Comparison of ENCODE assay signal across 19 cellular contexts in genomic region chr11:86370171-86370570, GRCh38. TPM values are rescaled to one million over a fixed set of nuclear protein-coding genes. Genes with fewer than 3 reads are reported as not detected.
"Had no signal": no experiment of that assay in that cellular context is flagged by ENCODE, and none has a peak within 500 bp of the region (broad histone marks: within the 10 kb centered on the region; RNA-seq: fewer than 3 reads in every experiment).

No MANE protein-coding gene starts in this region.

- H3K9me3 ChIP-seq: gastrocnemius medialis, heart left ventricle, left ventricle myocardium inferior, spleen had no signal

- H3K36me3 ChIP-seq: gastrocnemius medialis, heart left ventricle, left ventricle myocardium inferior, spleen had no signal

- H3K9ac ChIP-seq: parathyroid adenoma had no signal

- H3K79me2 ChIP-seq: parathyroid adenoma had no signal

- H2AFZ ChIP-seq: parathyroid adenoma had no signal

- DNase-seq: activated CD4-positive, alpha-beta T cell treated with anti-CD3 and anti-CD28 coated beads, Interleukin-2, amount 50 U/mL, for 1 hour; activated CD4-positive, CD25-positive, alpha-beta regulatory T cell; activated CD8-positive, alpha-beta memory T cell treated with anti-CD3 and anti-CD28 coated beads, Interleukin-2, amount 50 U/mL, for 4 hours; activated effector memory CD4-positive, alpha-beta T cell treated with anti-CD3 and anti-CD28 coated beads, Interleukin-2, amount 50 U/mL, for 16 hours; activated naive CD4-positive, alpha-beta T cell treated with anti-CD3 and anti-CD28 coated beads, Interleukin-2, amount 50 U/mL, for 16 hours; activated T-cell treated with anti-CD3 and anti-CD28 coated beads, Interleukin-2, amount 50 U/mL, for 4 hours; aorta; cortex of kidney; gastrocnemius medialis; heart left ventricle; left ventricle myocardium inferior; naive B cell; spleen; stimulated activated CD4-positive, alpha-beta T cell treated with anti-CD3 and anti-CD28 coated beads, Interleukin-4, amount 100 ng/mL, for 4 hours; stimulated activated naive B cell treated with anti-CD40 and anti-IgM and Interleukin-4, amounts not matched to agents 10 μg/mL and 1 μg/mL and 100 μg/mL, for 72 hours; T-helper 1 cell; T-helper 9 cell had no signal

- H3K4me1 ChIP-seq: parathyroid adenoma had no signal

- H3K4me3 Mint-ChIP-seq: activated T-cell treated with anti-CD3 and anti-CD28 coated beads, Interleukin-2, amount 50 U/mL, for 4 hours; naive B cell; stimulated activated naive B cell treated with anti-CD40 and anti-IgM and Interleukin-4, amounts not matched to agents 10 μg/mL and 1 μg/mL and 100 μg/mL, for 72 hours had no signal

- H3K4me1 Mint-ChIP-seq: naive B cell had no signal

- H3K4me3 ChIP-seq: gastrocnemius medialis, heart left ventricle, left ventricle myocardium inferior, spleen had no signal

- H3K27ac ChIP-seq: gastrocnemius medialis, heart left ventricle, left ventricle myocardium inferior, parathyroid adenoma, spleen had no signal

- H3K27ac Mint-ChIP-seq: naive B cell; stimulated activated naive B cell treated with anti-CD40 and anti-IgM and Interleukin-4, amounts not matched to agents 10 μg/mL and 1 μg/mL and 100 μg/mL, for 72 hours had no signal

- H3K9me3 Mint-ChIP-seq: activated T-cell treated with anti-CD3 and anti-CD28 coated beads, Interleukin-2, amount 50 U/mL, for 4 hours had no signal

- H3K27me3 ChIP-seq: gastrocnemius medialis, heart left ventricle had no signal

- H3K36me3 Mint-ChIP-seq: naive B cell had no signal

RNA-seq across cellular contexts. Expression of gene CCDC81, which starts 4.5 kb away (rescaled TPM):
- total RNA-seq: kidney epithelial cell had no signal
